8 cellular contexts compared by ENCODE assay signal in the genomic region with DNA sequence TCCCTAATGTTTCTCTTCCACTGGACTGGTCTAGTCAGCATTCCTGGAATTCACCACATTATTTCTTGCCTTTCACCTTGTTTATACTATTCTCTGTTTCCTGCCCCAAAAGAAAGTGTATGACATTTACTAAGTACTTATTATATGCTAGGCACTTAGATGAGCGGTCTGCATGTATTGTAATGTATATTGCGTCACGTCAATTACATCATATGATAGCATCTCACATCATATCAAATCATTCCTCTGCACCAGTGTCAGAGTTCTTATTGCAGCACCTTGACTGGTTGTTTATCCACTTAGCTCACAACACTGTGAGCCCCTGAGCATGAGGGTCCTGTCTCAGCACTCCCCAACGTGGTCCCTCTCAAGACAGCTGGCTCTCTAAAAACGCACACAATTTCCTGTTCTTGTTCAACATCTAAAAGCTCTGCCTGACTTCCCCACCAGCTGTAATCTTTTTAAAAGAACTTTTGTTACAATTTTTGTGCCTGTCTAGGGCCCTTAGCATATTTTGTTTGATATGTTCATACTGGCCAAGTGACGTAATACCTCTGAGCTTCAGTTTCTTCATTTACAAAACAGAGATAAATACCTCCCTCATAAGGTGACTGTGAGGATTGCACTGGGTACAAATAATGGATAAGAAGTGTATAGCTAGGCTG. TPM values are rescaled to one million over a fixed set of nuclear protein-coding genes. Genes with fewer than 3 reads are reported as not detected.
DNase-seq lines count a peak whose midpoint lies in the region; ATAC-seq, FAIRE-seq and TF ChIP-seq lines count a peak whose summit lies in the region.

No MANE protein-coding gene starts in this region.

- H3K36me3 Mint-ChIP-seq in osteocyte (ENCODE audit: unreplicated experiment), result no peaks in the 10 kb centered on the region

- H4K20me1 ChIP-seq in GM23248 (ENCODE audit: insufficient read depth), result no peaks in the 10 kb centered on the region
- 0 out of 2 replicates have a peak, but pooled peaks cover 7% of the 10 kb centered on the region for H4K20me1 ChIP-seq in OCI-LY3 (ENCODE audit: insufficient read depth, low read length)
- no peaks in the 10 kb centered on the region for H4K20me1 ChIP-seq in endothelial cell of umbilical vein (replicated peaks; ENCODE audit: control insufficient read depth, extremely low read depth, insufficient read depth, low read length)

- H3K9me3 Mint-ChIP-seq in osteocyte (ENCODE audit: unreplicated experiment), result no peaks in the 10 kb centered on the region

- TF ChIP-seq POLR2A in endothelial cell of umbilical vein (IDR thresholded peaks at IDR 0.05; ENCODE audit: low read depth, low read length), result no peak

- H3K27me3 ChIP-seq in GM23248 (replicated peaks; ENCODE audit: insufficient read depth), result no peaks in the 10 kb centered on the region
- no peaks in the 10 kb centered on the region for H3K27me3 ChIP-seq in OCI-LY3 (ENCODE audit: low read depth, low read length)
- no peaks in the 10 kb centered on the region for H3K27me3 ChIP-seq in endothelial cell of umbilical vein (ENCODE audit: control insufficient read depth in 2 of 2, insufficient read depth in 2 of 2, low read length in 2 of 2)

- peak overlapping the region; percentile 64 for H3K27ac ChIP-seq in GM23248
- peak overlapping the region; percentile 71 for H3K27ac ChIP-seq in OCI-LY3 (ENCODE audit: low read length)
- no peak overlapping the region for H3K27ac ChIP-seq in endothelial cell of umbilical vein (ENCODE audit: insufficient read depth, low read depth, low read length)

- dilution Hi-C loops in endothelial cell of umbilical vein (cut with MboI; ENCODE audit: extremely low pct_ligation_motif_present, low sequenced_read_pairs), result no loop called here

- no peak overlapping the region for H2AFZ ChIP-seq in GM23248
- H2AFZ ChIP-seq in OCI-LY3 (ENCODE audit: low read depth, low read length), result no peak overlapping the region
- no peak overlapping the region for H2AFZ ChIP-seq in endothelial cell of umbilical vein (ENCODE audit: low read depth, low read length)

- in situ Hi-C loops in GM23248 (cut with MboI) (no loop called here), GM13976 (cut with MboI; ENCODE audit: low sequenced_read_pairs, unreplicated experiment) (no loop called here)

- POLR2A ChIA-PET in endothelial cell of umbilical vein (lab: Charles Lee), result interaction anchor here (0.6 to 1.3 kb wide), 3 partner anchors 12 to 112 kb away, joined by 3 to 4 read pairs (median 3); a partner anchor contains a TSS

- H3F3A ChIP-seq in GM23248 (ENCODE audit: insufficient read depth), result peaks cover 16% of the 10 kb centered on the region

- H3K9me3 ChIP-seq in GM23248 (ENCODE audit: low read depth) (no peaks in the 10 kb centered on the region), OCI-LY3 (ENCODE audit: insufficient read depth, low read length) (no peaks in the 10 kb centered on the region), endothelial cell of umbilical vein (replicated peaks; ENCODE audit: control insufficient read depth, insufficient read depth, low read length) (no peaks in the 10 kb centered on the region)

- H3K4me1 Mint-ChIP-seq in osteocyte (ENCODE audit: unreplicated experiment), result peaks cover 67% of the 10 kb centered on the region

- no peaks in the 10 kb centered on the region for H3K9me1 ChIP-seq in endothelial cell of umbilical vein (replicated peaks; ENCODE audit: control insufficient read depth, extremely low read depth, insufficient read depth, low read length)

- FAIRE-seq in endothelial cell of umbilical vein (lab: Jason Lieb, UNC), result no peak

- CTCF ChIA-PET in endothelial cell of umbilical vein (lab: Charles Lee), result interaction anchor here (0.6 to 3.9 kb wide), 25 partner anchors 12 to 471 kb away, joined by 3 to 58 read pairs (median 4); a partner anchor contains a TSS

- TF ChIP-seq CTCF in OCI-LY3 (IDR thresholded peaks at IDR 0.05; ENCODE audit: low read depth, low read length) (peak; percentile 63), endothelial cell of umbilical vein (IDR thresholded peaks at IDR 0.05; ENCODE audit: extremely low read depth in 1 of 2, insufficient read depth in 1 of 2, low read depth in 1 of 2, low read length in 2 of 2) (no peak), osteocyte (IDR thresholded peaks at IDR 0.05) (peak; percentile 47), GM13976 (IDR thresholded peaks at IDR 0.05; ENCODE audit: borderline replicate concordance, control extremely low read depth, extremely low read depth, insufficient read depth, missing control alignments) (no peak)

- no peak overlapping the region for H3K4me2 ChIP-seq in GM23248 (ENCODE audit: unreplicated experiment)
- H3K4me2 ChIP-seq in OCI-LY3 (ENCODE audit: low read length), result peak overlapping the region; percentile 66
- no peak overlapping the region for H3K4me2 ChIP-seq in endothelial cell of umbilical vein (ENCODE audit: insufficient read depth, low read length)

- H3K9me2 ChIP-seq in GM23248 (ENCODE audit: insufficient read depth), result no peaks in the 10 kb centered on the region

- H3K27me3 Mint-ChIP-seq in osteocyte (ENCODE audit: unreplicated experiment), result no peaks in the 10 kb centered on the region

- H3K9ac ChIP-seq in GM23248 (0 out of 2 replicates have a peak overlapping the region, but pooled peaks have one; percentile 20), OCI-LY3 (ENCODE audit: low read length) (no peak overlapping the region), endothelial cell of umbilical vein (replicated peaks; ENCODE audit: extremely low read depth, insufficient read depth, low read length) (no peak overlapping the region)

- 53 to 58% methylated on average over 6 of the region's 6 CpGs for WGBS in GM23248 (ENCODE audit: low coverage in 1 of 2, low lambda C conversion rate in 2 of 2, missing lambda C conversion rate in 2 of 2), 2 experiments

- no TSS peak for BruUV-seq in endothelial cell of umbilical vein (replicated peaks; lab: Mats Ljungman, UMichigan)

- H3K79me2 ChIP-seq in GM23248 (ENCODE audit: insufficient read depth) (peaks cover 59% of the 10 kb centered on the region), OCI-LY3 (ENCODE audit: low read length) (no peaks in the 10 kb centered on the region), endothelial cell of umbilical vein (ENCODE audit: control insufficient read depth, insufficient read depth, low read length) (peaks cover 52% of the 10 kb centered on the region)

- intact Hi-C loops in endothelial cell of umbilical vein (cut with micrococcal nuclease), result no loop called here

- DNase-seq in CD1c-positive myeloid dendritic cell (ENCODE audit: extremely low spot score) (peak; percentile 51), GM23248 (peak; percentile 83), endothelial cell of umbilical vein (ENCODE audit: low read depth, low spot score) (peak; percentile 63), osteocyte (ENCODE audit: extremely low spot score, unreplicated experiment) (no peak), retina (no peak), GM13976 (ENCODE audit: low spot score) (no peak)

- H3K4me1 ChIP-seq in GM23248 (ENCODE audit: insufficient read depth) (peaks cover 22% of the 10 kb centered on the region), OCI-LY3 (ENCODE audit: low read length) (peaks cover 33% of the 10 kb centered on the region), endothelial cell of umbilical vein (ENCODE audit: control insufficient read depth, extremely low read depth, insufficient read depth, low read length) (peaks cover 53% of the 10 kb centered on the region)

- H3K36me3 ChIP-seq in GM23248 (ENCODE audit: low read depth), result no peaks in the 10 kb centered on the region
- no peaks in the 10 kb centered on the region for H3K36me3 ChIP-seq in OCI-LY3 (replicated peaks; ENCODE audit: low read depth, low read length)
- no peaks in the 10 kb centered on the region for H3K36me3 ChIP-seq in endothelial cell of umbilical vein (ENCODE audit: control insufficient read depth in 2 of 2, extremely low read depth in 1 of 2, insufficient read depth in 2 of 2, low read length in 2 of 2)

- H3K27ac Mint-ChIP-seq in osteocyte (ENCODE audit: unreplicated experiment), result peak overlapping the region; percentile 76

- H3K4me3 ChIP-seq in GM23248 (no peak overlapping the region), OCI-LY3 (ENCODE audit: low read length) (peak overlapping the region; percentile 45; the same call in 1 of the 2 replicates), endothelial cell of umbilical vein (replicated peaks in 1 of 3; ENCODE audit: insufficient read depth in 1 of 3, low read depth in 1 of 3, low read length in 3 of 3) (no peak overlapping the region)

- no peak for ATAC-seq in GM21717 (IDR thresholded peaks at IDR 0.05; ENCODE audit: unreplicated experiment)

- H3K4me3 Mint-ChIP-seq in osteocyte (ENCODE audit: unreplicated experiment), result no peak overlapping the region

TF ChIP-seq in endothelial cell of umbilical vein, 7 proteins besides CTCF, POLR2A, EP300 and RAD21:
- TF ChIP-seq MYC (IDR thresholded peaks at IDR 0.05; ENCODE audit: low read depth, low read length) (no peak), EZH2 (IDR thresholded peaks at IDR 0.05; ENCODE audit: borderline replicate concordance, low read depth, low read length, severe bottlenecking) (no peak), GATA2 (IDR thresholded peaks at IDR 0.05; ENCODE audit: insufficient read depth, insufficient read length, low read depth, low read length) (no peak), POLR2AphosphoS5 (IDR thresholded peaks at IDR 0.05; ENCODE audit: insufficient read depth, low read depth, low read length) (no peak), JUN (IDR thresholded peaks at IDR 0.05; ENCODE audit: borderline replicate concordance, insufficient read depth, insufficient read length, low read depth) (no peak), FOS (IDR thresholded peaks at IDR 0.05; ENCODE audit: borderline replicate concordance, insufficient read depth, low read length) (no peak)
- TF ChIP-seq, protein P1, sequence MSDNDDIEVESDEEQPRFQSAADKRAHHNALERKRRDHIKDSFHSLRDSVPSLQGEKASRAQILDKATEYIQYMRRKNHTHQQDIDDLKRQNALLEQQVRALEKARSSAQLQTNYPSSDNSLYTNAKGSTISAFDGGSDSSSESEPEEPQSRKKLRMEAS (IDR thresholded peaks at IDR 0.05; ENCODE audit: insufficient read depth, insufficient read length), result no peak

RNA-seq across cellular contexts. Expression of a gene that starts 58.8 kb away (rescaled TPM):
- 14.0 and 15.3 TPM in 2 replicates for total RNA-seq in GM23248 (2014; rRNA removed; shearing (Covaris generic))
- 8.1 and 8.5 TPM in 2 replicates for polyA plus RNA-seq in GM23248 (2016; fragmentation: Nextera tagmentation; extraction: Ambion mirVana)
- total RNA-seq in endothelial cell of umbilical vein, result 64.8 and 65.8 TPM in 2 replicates
- 20.1 and 25.5 TPM in 2 replicates for polyA plus RNA-seq in endothelial cell of umbilical vein
- 22.9 and 25.4 TPM in 2 replicates for polyA plus RNA-seq in endothelial cell of umbilical vein (2011; cell fraction: cytosol; rRNA removed)
- polyA plus RNA-seq in endothelial cell of umbilical vein (2011; cell fraction: nucleus; rRNA removed), result 26.6 and 29.0 TPM in 2 replicates
- polyA plus RNA-seq in endothelial cell of umbilical vein (2012), result 17.0 and 24.7 TPM in 2 replicates
- 78.6 and 96.2 TPM in 2 replicates for polyA minus RNA-seq in endothelial cell of umbilical vein
- not detected for polyA minus RNA-seq in endothelial cell of umbilical vein (2011; cell fraction: cytosol; rRNA and poly(A)+ RNA removed)
- polyA minus RNA-seq in endothelial cell of umbilical vein (2011; cell fraction: nucleus; rRNA and poly(A)+ RNA removed), result 39.7 and 43.3 TPM in 2 replicates
- 49.7 and 51.0 TPM in 2 replicates for total RNA-seq in osteocyte

Comparison
In these comparisons a context has a peak if more than half of its experiments do, and no peak if none do; other contexts are left out.
1. DNase-seq: peak in CD1c-positive myeloid dendritic cell (single experiment), GM23248 (single experiment) and endothelial cell of umbilical vein (single experiment); none in osteocyte (single experiment), retina (single experiment) and GM13976 (single experiment).
2. CTCF ChIP-seq: peak in OCI-LY3 (single experiment) and osteocyte (single experiment); none in endothelial cell of umbilical vein (0 of 2) and GM13976 (single experiment).